22 cellular contexts compared by ENCODE assay signal in the genomic region with DNA sequence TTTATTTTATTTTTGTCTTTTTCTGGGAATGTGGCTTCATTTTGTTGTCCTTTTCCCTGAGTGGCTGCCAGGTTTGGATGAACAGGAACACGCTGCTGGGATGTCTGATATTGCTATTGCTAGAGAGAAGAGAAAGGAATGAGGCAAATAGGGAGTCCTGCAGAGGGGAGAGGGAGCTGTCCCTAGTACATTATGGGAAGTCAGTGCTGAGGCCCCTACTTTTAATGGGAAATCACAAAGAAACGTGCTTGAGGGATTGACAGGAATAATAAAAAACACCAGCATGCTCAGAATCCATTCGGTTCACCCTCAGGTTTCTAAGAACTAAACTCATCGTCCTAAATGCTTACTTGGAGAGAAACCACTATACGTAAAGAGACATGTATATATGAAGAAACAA.
DNase-seq lines count a peak whose midpoint lies in the region; ATAC-seq and TF ChIP-seq lines count a peak whose summit lies in the region.
"Had no signal": no experiment of that assay in that cellular context is flagged by ENCODE, and none has a peak within 500 bp of the region (broad histone marks: within the 10 kb centered on the region; RNA-seq: fewer than 3 reads in every experiment).

No MANE protein-coding gene starts in this region.

- H3K9me3 ChIP-seq in HEK293 (ENCODE audit: control insufficient read depth, insufficient read depth, low read depth, low read length) = no peaks in the 10 kb centered on the region
- no peaks in the 10 kb centered on the region for H3K9me3 ChIP-seq in neural progenitor cell (ENCODE audit: low read depth)
- no peaks in the 10 kb centered on the region for H3K9me3 ChIP-seq in SJCRH30 (replicated peaks)
- H3K9me3 ChIP-seq: BE2C, BLaER1 had no signal

- DNase-seq in GM23338 (ENCODE audit: low spot score) (no peak), neural progenitor cell (ENCODE audit: low spot score) (peak; percentile 28), KG1 (lab: John Stamatoyannopoulos, UW) (no peak), SJCRH30 (no peak)
- DNase-seq: 8988T; ACHN; BE2C; C1 segment of cervical spinal cord; CD4-positive, alpha-beta memory T cell; CD4-positive, CD25-positive, alpha-beta regulatory T cell; CD8-positive, alpha-beta memory T cell; COR-L47; DMS 273 treated with DMSO at 0.1 percent for 48 hours; DMS153; DMS79; DND-41; EL; GDM1 had no signal

- H3F3A ChIP-seq in GM23338 (replicated peaks; ENCODE audit: low read depth) (no peaks in the 10 kb centered on the region), neural progenitor cell (ENCODE audit: low read depth) (no peaks in the 10 kb centered on the region)

- H3K9ac ChIP-seq in neural progenitor cell = no peak overlapping the region
- H3K9ac ChIP-seq: BLaER1 had no signal

- H3K27ac Mint-ChIP-seq in GM23338 (no peak overlapping the region), neural progenitor cell (no peak overlapping the region)
- H3K27ac Mint-ChIP-seq: CD14-positive monocyte; CD4-positive, alpha-beta memory T cell; CD4-positive, CD25-positive, alpha-beta regulatory T cell; CD8-positive, alpha-beta memory T cell had no signal

- H3K27ac ChIP-seq in GM23338 (ENCODE audit: low read depth) = no peak overlapping the region
- H3K27ac ChIP-seq in HEK293 (ENCODE audit: extremely low read depth, low read depth, low read length) = no peak overlapping the region
- H3K27ac ChIP-seq in neural progenitor cell = no peak overlapping the region
- H3K27ac ChIP-seq in SJCRH30 = no peak overlapping the region
- H3K27ac ChIP-seq: BLaER1 had no signal

- H3K79me2 ChIP-seq in GM23338 (replicated peaks; ENCODE audit: insufficient read depth) (no peaks in the 10 kb centered on the region), neural progenitor cell (ENCODE audit: low read depth) (no peaks in the 10 kb centered on the region)

- no peak overlapping the region for H3K4me3 Mint-ChIP-seq in GM23338
- H3K4me3 Mint-ChIP-seq in neural progenitor cell = peak overlapping the region; percentile 18
- H3K4me3 Mint-ChIP-seq: CD14-positive monocyte; CD4-positive, alpha-beta memory T cell; CD4-positive, CD25-positive, alpha-beta regulatory T cell; CD8-positive, alpha-beta memory T cell had no signal

- no peak overlapping the region for H3K4me2 ChIP-seq in GM23338
- no peak overlapping the region for H3K4me2 ChIP-seq in neural progenitor cell
- H3K4me2 ChIP-seq: BLaER1 had no signal

- TF ChIP-seq CTCF in GM23338 (conservative IDR thresholded peaks at IDR 0.05; ENCODE audit: low read depth in 2 of 2) (no peak), HEK293 (tag by site-specific recombination; IDR thresholded peaks at IDR 0.05) (no peak), neural progenitor cell (IDR thresholded peaks at IDR 0.05) (no peak)

- H3K27me3 Mint-ChIP-seq in GM23338 (ENCODE audit: insufficient read depth, low read depth, poor library complexity) (peaks cover 5% of the 10 kb centered on the region), neural progenitor cell (ENCODE audit: insufficient read depth, low read depth) (peaks cover 4% of the 10 kb centered on the region)
- H3K27me3 Mint-ChIP-seq: CD4-positive, CD25-positive, alpha-beta regulatory T cell had no signal

- H3K9me3 Mint-ChIP-seq in GM23338 (no peaks in the 10 kb centered on the region; the same call in 2 of the 3 replicates), neural progenitor cell (no peaks in the 10 kb centered on the region)

- CTCF ChIA-PET in HEK293 (lab: Yijun Ruan, JAX) = interaction anchor here (0.6 to 0.9 kb wide), 3 partner anchors 26 to 580 kb away, joined by 3 read pairs; no protein-coding TSS in a partner anchor

- H3K9me2 ChIP-seq in GM23338 (ENCODE audit: insufficient read depth) = 0 out of 2 replicates have a peak, but pooled peaks cover 7% of the 10 kb centered on the region

- peak; percentile 38; the same call in 2 of the 3 replicates for ATAC-seq in GM23338
- ATAC-seq: GM12878 had no signal

- H3K36me3 Mint-ChIP-seq in GM23338 (ENCODE audit: low read depth) = no peaks in the 10 kb centered on the region
- no peaks in the 10 kb centered on the region for H3K36me3 Mint-ChIP-seq in neural progenitor cell
- H3K36me3 Mint-ChIP-seq: CD14-positive monocyte; CD4-positive, alpha-beta memory T cell; CD4-positive, CD25-positive, alpha-beta regulatory T cell; CD8-positive, alpha-beta memory T cell had no signal

- H4K20me1 ChIP-seq in GM23338 (replicated peaks; ENCODE audit: insufficient read depth) (no peaks in the 10 kb centered on the region), neural progenitor cell (ENCODE audit: low read depth) (peaks cover 17% of the 10 kb centered on the region)
- H4K20me1 ChIP-seq: BLaER1 had no signal

- POLR2A ChIA-PET in HEK293 (lab: Yijun Ruan, JAX) = no interaction called here

- H2AFZ ChIP-seq in GM23338 (no peak overlapping the region), neural progenitor cell (replicated peaks) (no peak overlapping the region)

- H3K4me3 ChIP-seq in GM23338 (no peak overlapping the region), HEK293 (ENCODE audit: low read depth, low read length) (no peak overlapping the region), neural progenitor cell (no peak overlapping the region), SJCRH30 (no peak overlapping the region)
- H3K4me3 ChIP-seq: BLaER1, GM12878 had no signal

- H3K36me3 ChIP-seq in GM23338 (ENCODE audit: insufficient read depth) = no peaks in the 10 kb centered on the region
- H3K36me3 ChIP-seq in HEK293 (ENCODE audit: control insufficient read depth in 2 of 2, insufficient read depth in 1 of 2, low read length in 2 of 2) = no peaks in the 10 kb centered on the region
- no peaks in the 10 kb centered on the region for H3K36me3 ChIP-seq in neural progenitor cell
- no peaks in the 10 kb centered on the region for H3K36me3 ChIP-seq in SJCRH30
- H3K36me3 ChIP-seq: BE2C, BLaER1 had no signal

- no peaks in the 10 kb centered on the region for H3K4me1 ChIP-seq in GM23338 (ENCODE audit: insufficient read depth)
- no peaks in the 10 kb centered on the region for H3K4me1 ChIP-seq in HEK293 (ENCODE audit: control insufficient read depth, insufficient read depth, low read length)
- H3K4me1 ChIP-seq in neural progenitor cell = no peaks in the 10 kb centered on the region
- peaks cover 11% of the 10 kb centered on the region; the same call in 1 of the 2 replicates for H3K4me1 ChIP-seq in SJCRH30
- H3K4me1 ChIP-seq: BLaER1 had no signal

- no peaks in the 10 kb centered on the region for H3K27me3 ChIP-seq in GM23338 (ENCODE audit: insufficient read depth)
- peaks cover 30% of the 10 kb centered on the region for H3K27me3 ChIP-seq in neural progenitor cell
- no peaks in the 10 kb centered on the region for H3K27me3 ChIP-seq in SJCRH30
- H3K27me3 ChIP-seq: BE2C, BLaER1 had no signal

- 0 out of 3 replicates have a peak, but pooled peaks cover 2% of the 10 kb centered on the region for H3K4me1 Mint-ChIP-seq in GM23338
- H3K4me1 Mint-ChIP-seq in neural progenitor cell = no peaks in the 10 kb centered on the region
- H3K4me1 Mint-ChIP-seq: CD14-positive monocyte; CD4-positive, alpha-beta memory T cell; CD4-positive, CD25-positive, alpha-beta regulatory T cell; CD8-positive, alpha-beta memory T cell had no signal

TF ChIP-seq in GM23338, 12 proteins besides CTCF, POLR2A, EP300 and RAD21 (continues in another document):
- TF ChIP-seq, protein P1, sequence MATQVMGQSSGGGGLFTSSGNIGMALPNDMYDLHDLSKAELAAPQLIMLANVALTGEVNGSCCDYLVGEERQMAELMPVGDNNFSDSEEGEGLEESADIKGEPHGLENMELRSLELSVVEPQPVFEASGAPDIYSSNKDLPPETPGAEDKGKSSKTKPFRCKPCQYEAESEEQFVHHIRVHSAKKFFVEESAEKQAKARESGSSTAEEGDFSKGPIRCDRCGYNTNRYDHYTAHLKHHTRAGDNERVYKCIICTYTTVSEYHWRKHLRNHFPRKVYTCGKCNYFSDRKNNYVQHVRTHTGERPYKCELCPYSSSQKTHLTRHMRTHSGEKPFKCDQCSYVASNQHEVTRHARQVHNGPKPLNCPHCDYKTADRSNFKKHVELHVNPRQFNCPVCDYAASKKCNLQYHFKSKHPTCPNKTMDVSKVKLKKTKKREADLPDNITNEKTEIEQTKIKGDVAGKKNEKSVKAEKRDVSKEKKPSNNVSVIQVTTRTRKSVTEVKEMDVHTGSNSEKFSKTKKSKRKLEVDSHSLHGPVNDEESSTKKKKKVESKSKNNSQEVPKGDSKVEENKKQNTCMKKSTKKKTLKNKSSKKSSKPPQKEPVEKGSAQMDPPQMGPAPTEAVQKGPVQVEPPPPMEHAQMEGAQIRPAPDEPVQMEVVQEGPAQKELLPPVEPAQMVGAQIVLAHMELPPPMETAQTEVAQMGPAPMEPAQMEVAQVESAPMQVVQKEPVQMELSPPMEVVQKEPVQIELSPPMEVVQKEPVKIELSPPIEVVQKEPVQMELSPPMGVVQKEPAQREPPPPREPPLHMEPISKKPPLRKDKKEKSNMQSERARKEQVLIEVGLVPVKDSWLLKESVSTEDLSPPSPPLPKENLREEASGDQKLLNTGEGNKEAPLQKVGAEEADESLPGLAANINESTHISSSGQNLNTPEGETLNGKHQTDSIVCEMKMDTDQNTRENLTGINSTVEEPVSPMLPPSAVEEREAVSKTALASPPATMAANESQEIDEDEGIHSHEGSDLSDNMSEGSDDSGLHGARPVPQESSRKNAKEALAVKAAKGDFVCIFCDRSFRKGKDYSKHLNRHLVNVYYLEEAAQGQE (IDR thresholded peaks at IDR 0.05; ENCODE audit: unreplicated experiment) = peak; percentile 58

TF ChIP-seq in HEK293, 187 proteins besides CTCF, POLR2A, EP300 and RAD21 (continues in another document):
- no peak for TF ChIP-seq KLF10 (tag by site-specific recombination; IDR thresholded peaks at IDR 0.05)
